Comparison of ENCODE assay signal across 8 cellular contexts in the genomic region with DNA sequence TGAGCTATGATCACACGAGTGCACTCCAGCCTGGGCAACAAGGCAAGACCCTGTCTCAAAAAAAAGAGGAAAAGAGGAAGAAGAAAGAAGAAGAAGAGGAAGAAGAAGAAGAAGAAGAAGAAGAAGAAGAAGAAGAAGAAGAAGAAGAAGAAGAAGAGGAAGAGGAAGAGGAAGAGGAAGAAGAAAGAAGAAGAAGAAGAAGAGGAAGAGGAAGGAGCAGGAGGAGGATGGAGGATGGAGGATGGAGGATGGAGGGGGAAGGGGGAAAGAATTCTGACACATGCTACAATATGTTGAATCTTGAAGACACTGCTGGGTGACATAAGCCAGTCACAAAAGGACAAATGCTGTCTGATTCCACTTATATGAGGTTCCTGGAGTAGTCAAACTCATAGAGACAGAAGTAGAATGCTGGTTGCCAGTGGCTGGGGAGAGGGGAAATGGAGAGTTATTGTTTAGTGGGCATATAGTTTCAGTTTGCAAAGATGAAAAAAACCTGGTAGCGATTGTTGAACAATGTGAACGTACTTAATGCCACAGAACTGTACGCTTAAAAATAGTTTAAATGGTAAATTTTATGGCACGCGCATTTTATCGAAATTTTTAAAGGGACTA. TPM values are rescaled to one million over a fixed set of nuclear protein-coding genes. Genes with fewer than 3 reads are reported as not detected.
A peak's percentile ranks its signal among the peaks of the same experiment; 100 is the strongest.
DNase-seq lines count a peak whose midpoint lies in the region; ATAC-seq and TF ChIP-seq lines count a peak whose summit lies in the region.

No MANE protein-coding gene starts in this region.

- H3K27me3 ChIP-seq in CD4-positive, alpha-beta T cell (ENCODE audit: control insufficient read depth, insufficient read depth, low read length) = peaks cover 6% of the 10 kb centered on the region
- H3K27me3 ChIP-seq in H9 (ENCODE audit: insufficient read depth, low read length) (no peaks in the 10 kb centered on the region), lower lobe of right lung (ENCODE audit: low read depth) (peaks cover 16% of the 10 kb centered on the region), MG63 (peaks cover 13% of the 10 kb centered on the region; the same call in 1 of the 2 replicates)

- H4K91ac ChIP-seq in H9 (ENCODE audit: insufficient read length, low read depth, low read length) = no peak overlapping the region

- H2BK20ac ChIP-seq in H9 (ENCODE audit: low read depth, low read length, poor library complexity, severe bottlenecking) = no peak overlapping the region

- no peak overlapping the region for H2AFZ ChIP-seq in H9 (ENCODE audit: low read length)

- H3K79me1 ChIP-seq in H9 (ENCODE audit: insufficient read depth, low read depth, low read length, poor library complexity, severe bottlenecking) = no peaks in the 10 kb centered on the region

- H3K18ac ChIP-seq in H9 (ENCODE audit: insufficient read length, low read depth, low read length) = no peak overlapping the region

- H3K4me3 Mint-ChIP-seq in CD4-positive, alpha-beta T cell = peak overlapping the region; percentile 93
- peak overlapping the region; percentile 20 to 54; a peak in 2 of 5 replicates for H3K4me3 Mint-ChIP-seq in H9
- H3K4me3 Mint-ChIP-seq in activated CD4-positive, alpha-beta T cell treated with anti-CD3 and anti-CD28 coated beads, Interleukin-2, amount 10 ng/mL, durations not matched to agents 24 days and 14 days = peak overlapping the region; percentile 84

- no peak overlapping the region for H4K5ac ChIP-seq in H9 (ENCODE audit: insufficient read length, low read depth, low read length)

- H4K8ac ChIP-seq in H9 (replicated peaks; ENCODE audit: insufficient read length, low read depth, low read length) = no peak overlapping the region

- no peak overlapping the region for H3K14ac ChIP-seq in H9 (ENCODE audit: insufficient read depth, low read length)

- H3K23me2 ChIP-seq in H9 (ENCODE audit: insufficient read length, low read depth, low read length, poor library complexity, severe bottlenecking) = no peaks in the 10 kb centered on the region

- H3K27ac Mint-ChIP-seq in CD4-positive, alpha-beta T cell = peak overlapping the region; percentile 85
- H3K27ac Mint-ChIP-seq in H9 = no peak overlapping the region
- peak overlapping the region; percentile 74 for H3K27ac Mint-ChIP-seq in activated CD4-positive, alpha-beta T cell treated with anti-CD3 and anti-CD28 coated beads, Interleukin-2, amount 10 ng/mL, durations not matched to agents 24 days and 14 days

- no peak for TF ChIP-seq CTCF in CD4-positive, alpha-beta T cell (IDR thresholded peaks at IDR 0.05)
- TF ChIP-seq CTCF in H9 (conservative IDR thresholded peaks at IDR 0.05) (no peak), lower lobe of right lung (IDR thresholded peaks at IDR 0.05) (no peak)

- no peak overlapping the region for H2BK12ac ChIP-seq in H9 (ENCODE audit: insufficient read length, low read depth, low read length)

- H2BK5ac ChIP-seq in H9 (ENCODE audit: insufficient read length, low read length) = no peak overlapping the region

- H2BK15ac ChIP-seq in H9 (ENCODE audit: low read depth, low read length) = no peak overlapping the region

- H3K4me1 ChIP-seq in H9 (ENCODE audit: insufficient read depth, low read length) (no peaks in the 10 kb centered on the region), lower lobe of right lung (peaks cover 5% of the 10 kb centered on the region)

- CTCF ChIA-PET in CD4-positive, alpha-beta T cell (lab: Charles Lee) = interaction anchor here (0.8 to 10.2 kb wide), 18 partner anchors 8 to 212 kb away, joined by 3 to 156 read pairs (median 4); partner anchors contain the start of gene COA6

- intact Hi-C loops in CD4-positive, alpha-beta T cell (cut with DNase I, micrococcal nuclease) = loop anchor here (1.0 to 5.0 kb wide), 9 partner anchors 11 to 211 kb away; partner anchors contain the start of gene COA6 (in 1 of the 2)
- intact Hi-C loops in activated CD4-positive, alpha-beta T cell treated with anti-CD3 and anti-CD28 coated beads, Interleukin-2, amount 10 ng/mL, durations not matched to agents 24 days and 14 days (cut with micrococcal nuclease) = loop anchor here (1.0 to 5.0 kb wide), 3 partner anchors 47 to 212 kb away; partner anchors contain the start of gene COA6
- intact Hi-C loops in lower lobe of right lung (cut with DNase I) = no loop called here

- peak overlapping the region; percentile 17 for H3K4me2 ChIP-seq in H9 (ENCODE audit: insufficient read depth, insufficient read length, low read length)

- POLR2A ChIA-PET in CD4-positive, alpha-beta T cell (lab: Charles Lee) = interaction anchor here (0.8 to 4.2 kb wide), 5 partner anchors 10 to 82 kb away, joined by 3 to 23 read pairs (median 7); partner anchors contain the start of gene COA6

- H3K79me2 ChIP-seq in H9 (ENCODE audit: insufficient read depth, low read length) = no peaks in the 10 kb centered on the region

- 100% methylated on average over 3 of the region's 7 CpGs for WGBS in H9 (ENCODE audit: extremely low coverage, insufficient read length, low lambda C conversion rate)

- peaks cover 31% of the 10 kb centered on the region for H3K4me1 Mint-ChIP-seq in CD4-positive, alpha-beta T cell (ENCODE audit: low read depth)
- peaks cover 10 to 14% of the 10 kb centered on the region in 2 experiments for H3K4me1 Mint-ChIP-seq in H9
- peaks cover 22% of the 10 kb centered on the region for H3K4me1 Mint-ChIP-seq in activated CD4-positive, alpha-beta T cell treated with anti-CD3 and anti-CD28 coated beads, Interleukin-2, amount 10 ng/mL, durations not matched to agents 24 days and 14 days

- H2AK5ac ChIP-seq in H9 (ENCODE audit: insufficient read length, low read length) = no peak overlapping the region

- H3T11ph ChIP-seq in H9 (ENCODE audit: low read length) = no peak overlapping the region

- no peak overlapping the region for H3K23ac ChIP-seq in H9 (ENCODE audit: insufficient read length, low read depth, low read length)

- no peak overlapping the region for H3K4ac ChIP-seq in H9 (ENCODE audit: low read depth, low read length)

- H3K27me3 Mint-ChIP-seq in CD4-positive, alpha-beta T cell = peaks cover 9% of the 10 kb centered on the region
- peaks cover 39% of the 10 kb centered on the region for H3K27me3 Mint-ChIP-seq in H9 (ENCODE audit: low read depth)
- H3K27me3 Mint-ChIP-seq in activated CD4-positive, alpha-beta T cell treated with anti-CD3 and anti-CD28 coated beads, Interleukin-2, amount 10 ng/mL, durations not matched to agents 24 days and 14 days = peaks cover 15% of the 10 kb centered on the region

- H3K4me3 ChIP-seq in lower lobe of right lung (peak overlapping the region; percentile 54), MG63 (no peak overlapping the region)

- peak overlapping the region; percentile 24 for H3K27ac ChIP-seq in CD4-positive, alpha-beta T cell (ENCODE audit: low read depth, low read length)
- no peak overlapping the region for H3K27ac ChIP-seq in H9 (ENCODE audit: insufficient read length, low read depth, low read length)
- no peak overlapping the region for H3K27ac ChIP-seq in lower lobe of right lung

- H2BK120ac ChIP-seq in H9 (ENCODE audit: low read depth, low read length, poor library complexity, severe bottlenecking) = no peak overlapping the region

- DNase-seq in CD4-positive, alpha-beta T cell = no peak
- DNase-seq in H9 = no peak
- no peak for DNase-seq in activated CD4-positive, alpha-beta T cell treated with anti-CD3 and anti-CD28 coated beads, Interleukin-2, amount 10 ng/mL, durations not matched to agents 24 days and 14 days
- no peak for DNase-seq in lower lobe of right lung
- no peak for DNase-seq in NCI-H2171 treated with DMSO at 0.1 percent for 48 hours (lab: John Stamatoyannopoulos, UW)
- no peak for DNase-seq in NCI-H2107 (lab: John Stamatoyannopoulos, UW)
- DNase-seq in MG63 = no peak
- no peak for DNase-seq in NCI-H146 (lab: John Stamatoyannopoulos, UW)

- H3K9me3 Mint-ChIP-seq in CD4-positive, alpha-beta T cell = no peaks in the 10 kb centered on the region
- no peaks in the 10 kb centered on the region for H3K9me3 Mint-ChIP-seq in H9
- H3K9me3 Mint-ChIP-seq in activated CD4-positive, alpha-beta T cell treated with anti-CD3 and anti-CD28 coated beads, Interleukin-2, amount 10 ng/mL, durations not matched to agents 24 days and 14 days = no peaks in the 10 kb centered on the region

- no peak overlapping the region for H3K9ac ChIP-seq in H9 (ENCODE audit: extremely low read depth, insufficient read length, low read length)

- ATAC-seq in CD4-positive, alpha-beta T cell (ENCODE audit: poor library complexity) = peak; percentile 36
- no peak for ATAC-seq in lower lobe of right lung

- no peaks in the 10 kb centered on the region for H3K9me3 ChIP-seq in CD4-positive, alpha-beta T cell (ENCODE audit: control insufficient read depth, low read length)
- no peaks in the 10 kb centered on the region for H3K9me3 ChIP-seq in H9 (ENCODE audit: control insufficient read depth, low read depth, low read length)
- no peaks in the 10 kb centered on the region for H3K9me3 ChIP-seq in lower lobe of right lung
- H3K9me3 ChIP-seq in MG63 = no peaks in the 10 kb centered on the region

- H4K20me1 ChIP-seq in H9 (ENCODE audit: control insufficient read depth, insufficient read depth, insufficient read length) = no peaks in the 10 kb centered on the region

- no peaks in the 10 kb centered on the region for H3K36me3 ChIP-seq in lower lobe of right lung
- H3K36me3 ChIP-seq in MG63 = no peaks in the 10 kb centered on the region

- H3K36me3 Mint-ChIP-seq in CD4-positive, alpha-beta T cell (ENCODE audit: low read depth) = peaks cover 4% of the 10 kb centered on the region
- H3K36me3 Mint-ChIP-seq in H9 (ENCODE audit: insufficient read depth in 1 of 3, low read depth in 3 of 3) = no peaks in the 10 kb centered on the region
- peaks cover 2% of the 10 kb centered on the region for H3K36me3 Mint-ChIP-seq in activated CD4-positive, alpha-beta T cell treated with anti-CD3 and anti-CD28 coated beads, Interleukin-2, amount 10 ng/mL, durations not matched to agents 24 days and 14 days (ENCODE audit: low read depth)

- H3K56ac ChIP-seq in H9 (ENCODE audit: insufficient read length, low read depth, low read length) = no peak overlapping the region

RNA-seq across cellular contexts. Expression of gene COA6, which starts 47.3 kb away (rescaled TPM):
- total RNA-seq in CD4-positive, alpha-beta T cell = 10 to 100 TPM; 10.0 to 12.2 TPM
- total RNA-seq in H9 (2021) (42.3 and 50.3 TPM in 2 replicates), lower lobe of right lung (29.7 TPM)
- total RNA-seq in activated CD4-positive, alpha-beta T cell treated with anti-CD3 and anti-CD28 coated beads, Interleukin-2, amount 10 ng/mL, durations not matched to agents 24 days and 14 days = 67.7 and 68.3 TPM in 2 replicates
- 78.1 and 130 TPM in 2 replicates for total RNA-seq in MG63 (2014; rRNA removed; shearing (Covaris generic); ENCODE audit: low replicate concordance)

Comparison
In these comparisons a context has a peak if more than half of its experiments do, and no peak if none do; other contexts are left out.
1. H3K27ac Mint-ChIP-seq: peak in CD4-positive, alpha-beta T cell (single experiment) and activated CD4-positive, alpha-beta T cell treated with anti-CD3 and anti-CD28 coated beads, Interleukin-2, amount 10 ng/mL, durations not matched to agents 24 days and 14 days (single experiment); none in H9 (0 of 3).
2. H3K4me3 Mint-ChIP-seq: peak in every context shown above with its lines; median percentile 93 in CD4-positive, alpha-beta T cell; 84 in activated CD4-positive, alpha-beta T cell treated with anti-CD3 and anti-CD28 coated beads, Interleukin-2, amount 10 ng/mL, durations not matched to agents 24 days and 14 days; 37 in H9.